16 cellular contexts compared by ENCODE assay signal in genomic region chr12:50614167-50614762, GRCh38.
DNase-seq lines count a peak whose midpoint lies in the region; ATAC-seq and TF ChIP-seq lines count a peak whose summit lies in the region.
"Had no signal": no experiment of that assay in that cellular context is flagged by ENCODE, and none has a peak within 500 bp of the region (broad histone marks: within the 10 kb centered on the region; RNA-seq: fewer than 3 reads in every experiment).

No MANE protein-coding gene starts in this region.

- no peak overlapping the region for H4K91ac ChIP-seq in neuronal stem cell (ENCODE audit: low read depth, low read length, poor library complexity)

- no peaks in the 10 kb centered on the region for H3K36me3 ChIP-seq in neuronal stem cell (replicated peaks in 1 of 2; ENCODE audit: control insufficient read depth in 2 of 2, insufficient read depth in 2 of 2, low read length in 2 of 2)

- H3K4me3 ChIP-seq in epithelial cell of esophagus (ENCODE audit: low read length) = no peak overlapping the region
- no peak overlapping the region for H3K4me3 ChIP-seq in neuronal stem cell (ENCODE audit: low read length in 2 of 2)

- no peak overlapping the region for H4K8ac ChIP-seq in neuronal stem cell (ENCODE audit: low read depth, low read length)

- no peak overlapping the region for H3K27ac Mint-ChIP-seq in activated CD4-positive, alpha-beta T cell treated with anti-CD3 and anti-CD28 coated beads for 36 hours
- H3K27ac Mint-ChIP-seq: IgD-negative memory B cell; natural killer cell treated with Interleukin-12 subunit alpha and Interleukin-12 subunit beta and Interleukin-15 and Interleukin-18, amount 100 ng/mL, for 72 hours had no signal

- H2BK120ac ChIP-seq in neuronal stem cell (ENCODE audit: low read depth, low read length) = no peak overlapping the region

- no peak overlapping the region for H2AFZ ChIP-seq in neuronal stem cell (ENCODE audit: low read length)

- no peak overlapping the region for H2BK5ac ChIP-seq in neuronal stem cell (ENCODE audit: low read length)

- H3K4me2 ChIP-seq in neuronal stem cell (ENCODE audit: insufficient read depth, low read length, poor library complexity, severe bottlenecking) = no peak overlapping the region

- DNase-seq in GM03348 (ENCODE audit: low spot score) = peak; percentile 28
- peak; percentile 82 for DNase-seq in RPMI7951 (ENCODE audit: low read depth)
- DNase-seq in epithelial cell of esophagus (ENCODE audit: low read depth) = peak; percentile 88
- DNase-seq in neuronal stem cell (ENCODE audit: low spot score) = no peak
- no peak for DNase-seq in RKO (ENCODE audit: low spot score)
- DNase-seq in activated CD4-positive, alpha-beta T cell treated with anti-CD3 and anti-CD28 coated beads for 48 hours = no peak
- DNase-seq in activated CD4-positive, alpha-beta T cell treated with anti-CD3 and anti-CD28 coated beads for 36 hours = no peak
- DNase-seq: activated CD4-positive, alpha-beta T cell treated with anti-CD3 and anti-CD28 coated beads for 4 hours; activated gamma-delta T cell treated with Interleukin-2 at 50 U/mL for 16 hours; hypothalamus; Right ventricle myocardium superior; stimulated activated naive CD4-positive, alpha-beta T cell had no signal

- H3K4ac ChIP-seq in neuronal stem cell (ENCODE audit: low read length) = no peak overlapping the region

- H3K4me3 Mint-ChIP-seq in activated CD4-positive, alpha-beta T cell treated with anti-CD3 and anti-CD28 coated beads for 36 hours = no peak overlapping the region
- H3K4me3 Mint-ChIP-seq: IgD-negative memory B cell; natural killer cell treated with Interleukin-12 subunit alpha and Interleukin-12 subunit beta and Interleukin-15 and Interleukin-18, amount 100 ng/mL, for 72 hours had no signal

- H3K36me3 Mint-ChIP-seq in activated CD4-positive, alpha-beta T cell treated with anti-CD3 and anti-CD28 coated beads for 36 hours (ENCODE audit: low read depth) = peaks cover 12% of the 10 kb centered on the region
- H3K36me3 Mint-ChIP-seq: IgD-negative memory B cell; natural killer cell treated with Interleukin-12 subunit alpha and Interleukin-12 subunit beta and Interleukin-15 and Interleukin-18, amount 100 ng/mL, for 72 hours had no signal

- H2BK12ac ChIP-seq in neuronal stem cell (ENCODE audit: low read length) = no peak overlapping the region

- WGBS in neuronal stem cell (ENCODE audit: extremely low coverage in 2 of 2, insufficient read length in 2 of 2, insufficient replicate concordance in 1 of 2), 2 donors = no CpG with 5 or more reads among the region's 4 CpGs

- CTCF ChIA-PET in activated CD4-positive, alpha-beta T cell treated with anti-CD3 and anti-CD28 coated beads for 36 hours (lab: Charles Lee) = interaction anchor here (0.7 to 1.1 kb wide), 3 partner anchors 13 to 94 kb away, joined by 3 to 6 read pairs (median 3); no protein-coding TSS in a partner anchor

- no peak overlapping the region for H2BK15ac ChIP-seq in neuronal stem cell (ENCODE audit: low read length)

- H3K79me1 ChIP-seq in neuronal stem cell (ENCODE audit: low read depth, low read length) = no peaks in the 10 kb centered on the region

- no peak overlapping the region for H3K9ac ChIP-seq in neuronal stem cell (ENCODE audit: low read depth, low read length, poor library complexity)

- H2AK5ac ChIP-seq in neuronal stem cell (ENCODE audit: low read depth, low read length) = no peak overlapping the region

- no peak for ATAC-seq in activated CD4-positive, alpha-beta T cell treated with anti-CD3 and anti-CD28 coated beads for 36 hours
- ATAC-seq in HG02623 (IDR thresholded peaks at IDR 0.05; ENCODE audit: unreplicated experiment) = no peak
- ATAC-seq: natural killer cell treated with Interleukin-12 subunit alpha and Interleukin-12 subunit beta and Interleukin-15 and Interleukin-18, amount 100 ng/mL, for 72 hours had no signal

- TF ChIP-seq CTCF in epithelial cell of esophagus (IDR thresholded peaks at IDR 0.05; ENCODE audit: insufficient read depth, low read depth, low read length, missing control alignments) = no peak

- H3K18ac ChIP-seq in neuronal stem cell (ENCODE audit: low read length) = no peak overlapping the region

- no peak overlapping the region for H3K23ac ChIP-seq in neuronal stem cell (ENCODE audit: low read depth, low read length, poor library complexity)

- H3K27ac ChIP-seq in neuronal stem cell (replicated peaks; ENCODE audit: low read length) = peak overlapping the region; percentile 28

- no peaks in the 10 kb centered on the region for H3K27me3 ChIP-seq in neuronal stem cell (ENCODE audit: control insufficient read depth in 3 of 3, insufficient read depth in 3 of 3, low read depth in 1 of 3, low read length in 3 of 3)

- intact Hi-C loops in activated CD4-positive, alpha-beta T cell treated with anti-CD3 and anti-CD28 coated beads for 36 hours (cut with DNase I, micrococcal nuclease) = no loop called here

- H3K4me1 ChIP-seq in neuronal stem cell (ENCODE audit: control insufficient read depth in 2 of 2, insufficient read depth in 1 of 2, low read depth in 1 of 2, low read length in 2 of 2) = peaks cover 0 to 10% of the 10 kb centered on the region in 2 donors

- H3K27me3 Mint-ChIP-seq in activated CD4-positive, alpha-beta T cell treated with anti-CD3 and anti-CD28 coated beads for 36 hours = no peaks in the 10 kb centered on the region
- H3K27me3 Mint-ChIP-seq: IgD-negative memory B cell; natural killer cell treated with Interleukin-12 subunit alpha and Interleukin-12 subunit beta and Interleukin-15 and Interleukin-18, amount 100 ng/mL, for 72 hours had no signal

- H3K9me3 Mint-ChIP-seq in activated CD4-positive, alpha-beta T cell treated with anti-CD3 and anti-CD28 coated beads for 36 hours (ENCODE audit: low read depth) = no peaks in the 10 kb centered on the region
- H3K9me3 Mint-ChIP-seq: IgD-negative memory B cell; natural killer cell treated with Interleukin-12 subunit alpha and Interleukin-12 subunit beta and Interleukin-15 and Interleukin-18, amount 100 ng/mL, for 72 hours had no signal

- H3K14ac ChIP-seq in neuronal stem cell (ENCODE audit: low read length) = no peak overlapping the region

- POLR2A ChIA-PET in activated CD4-positive, alpha-beta T cell treated with anti-CD3 and anti-CD28 coated beads for 36 hours (lab: Charles Lee) = interaction anchor here (0.6 kb wide), 1 partner anchor 64 kb away, joined by 3 read pairs; no protein-coding TSS in a partner anchor

- peaks cover 17% of the 10 kb centered on the region for H3K4me1 Mint-ChIP-seq in activated CD4-positive, alpha-beta T cell treated with anti-CD3 and anti-CD28 coated beads for 36 hours

- no peaks in the 10 kb centered on the region for H3K9me3 ChIP-seq in neuronal stem cell (replicated peaks in 1 of 2; ENCODE audit: control insufficient read depth in 2 of 2, insufficient read depth in 1 of 2, low read depth in 1 of 2, low read length in 2 of 2)
- H3K9me3 ChIP-seq: Caco-2 had no signal

Comparison
In these comparisons a context has a peak if more than half of its experiments do, and no peak if none do; other contexts are left out.
1. DNase-seq: peak in GM03348 (single experiment), RPMI7951 (single experiment) and epithelial cell of esophagus (single experiment); none in neuronal stem cell (single experiment), RKO (single experiment), activated CD4-positive, alpha-beta T cell treated with anti-CD3 and anti-CD28 coated beads for 48 hours (single experiment) and activated CD4-positive, alpha-beta T cell treated with anti-CD3 and anti-CD28 coated beads for 36 hours (single experiment).